22 cellular contexts compared by ENCODE assay signal in the genomic region with DNA sequence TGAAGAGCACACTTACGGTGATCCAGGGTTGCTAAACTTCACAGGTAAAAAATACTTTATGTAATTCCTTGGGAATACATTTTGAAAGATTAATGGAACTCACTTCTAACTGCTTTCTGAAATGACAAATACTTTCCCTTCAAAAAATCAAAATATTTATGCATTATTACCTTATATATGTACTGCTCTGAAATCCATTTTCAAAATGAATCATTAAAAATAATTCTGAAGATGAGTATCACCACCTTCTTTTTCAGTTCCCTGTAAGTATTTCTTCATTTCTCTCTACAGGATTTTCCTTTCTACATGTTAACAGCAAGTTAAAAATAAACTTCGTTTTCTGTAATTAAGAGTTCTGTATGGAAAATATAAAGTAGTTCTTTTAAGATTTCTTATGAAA.
"Had no signal": no experiment of that assay in that cellular context is flagged by ENCODE, and none has a peak within 500 bp of the region (broad histone marks: within the 10 kb centered on the region; RNA-seq: fewer than 3 reads in every experiment).

No MANE protein-coding gene starts in this region.

- DNase-seq: hippocampal formation; kidney; left colon; left lung; lower lobe of right lung; mammary epithelial cell; mesenchymal stem cell; naive thymus-derived CD8-positive, alpha-beta T cell; nephron progenitor cell; ovary; right lobe of liver; stimulated activated CD4-positive, alpha-beta T cell treated with anti-CD3 and anti-CD28 coated beads, Interleukin-1b, Interleukin-23, amount 100 ng/mL, for 48 hours; stimulated activated CD4-positive, alpha-beta T cell treated with anti-CD3 and anti-CD28 coated beads, Interleukin-2, amount 100 ng/mL, for 48 hours; stimulated activated CD4-positive, alpha-beta T cell treated with anti-CD3 and anti-CD28 coated beads, Interleukin-4, amount 100 ng/mL, for 4 hours; stimulated activated CD8-positive, alpha-beta memory T cell treated with anti-CD3 and anti-CD28 coated beads, Interleukin-4, amount 100 ng/mL, for 48 hours; stimulated activated naive CD4-positive, alpha-beta T cell treated with Interleukin-2 at 50 U/mL for 16 hours; stomach; testis; thyroid gland; transverse colon; upper lobe of left lung had no signal

- ATAC-seq: left colon; left lung; lower lobe of right lung; naive thymus-derived CD8-positive, alpha-beta T cell; right lobe of liver; stimulated activated memory B cell treated with anti-CD40 and anti-IgM and Interleukin-4, amounts not matched to agents 10 μg/mL and 1 μg/mL and 100 μg/mL, for 72 hours had no signal
